ENCODE assay signal across 12 cellular contexts in the genomic region with DNA sequence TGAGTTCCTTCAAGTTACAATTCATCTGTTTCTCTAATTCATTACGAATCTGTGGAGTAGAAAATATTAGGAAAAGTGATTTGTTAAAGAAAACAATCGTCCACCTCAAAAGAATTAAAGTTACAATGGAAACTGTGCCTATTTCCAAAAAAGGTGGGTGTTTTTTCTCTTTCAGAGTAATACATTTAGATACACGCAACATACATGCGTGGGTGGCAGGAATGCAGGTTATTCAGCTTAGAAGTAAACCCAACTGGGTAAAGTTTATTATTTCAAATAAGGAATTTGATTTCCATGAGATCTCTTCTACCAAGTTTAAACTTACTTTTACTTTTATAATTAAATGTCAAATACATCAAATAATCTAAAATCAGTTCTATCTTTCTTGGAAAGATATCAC. TPM values are rescaled to one million over a fixed set of nuclear protein-coding genes. Genes with fewer than 3 reads are reported as not detected.
DNase-seq lines count a peak whose midpoint lies in the region; ATAC-seq and TF ChIP-seq lines count a peak whose summit lies in the region.
"Had no signal": no experiment of that assay in that cellular context is flagged by ENCODE, and none has a peak within 500 bp of the region (broad histone marks: within the 10 kb centered on the region; RNA-seq: fewer than 3 reads in every experiment).

No MANE protein-coding gene starts in this region.

- DNase-seq in GM23338 (ENCODE audit: low spot score) (no peak), SJCRH30 (no peak), fibroblast of peridontal ligament (ENCODE audit: extremely low read depth) (peak; percentile 55), SIG-M5 (lab: John Stamatoyannopoulos, UW) (no peak), hepatic stellate cell (ENCODE audit: low spot score) (no peak)
- DNase-seq: activated CD4-positive, alpha-beta T cell treated with anti-CD3 and anti-CD28 coated beads, Interleukin-2, amount 50 U/mL, for 4 hours; NCI-H1092; stimulated activated CD4-positive, alpha-beta T cell treated with anti-CD3 and anti-CD28 coated beads, Interleukin-12 subunit alpha, Interleukin-12 subunit beta, amount 100 ng/mL, for 4 hours had no signal

- no peak overlapping the region for H3K4me2 ChIP-seq in GM23338

- peaks cover 25% of the 10 kb centered on the region for H3K4me1 Mint-ChIP-seq in GM23338

- no peaks in the 10 kb centered on the region for H3K27me3 Mint-ChIP-seq in GM23338 (ENCODE audit: insufficient read depth, low read depth, poor library complexity)

- no peak for ATAC-seq in GM23338
- no peak for ATAC-seq in HG03439 (IDR thresholded peaks at IDR 0.05; ENCODE audit: unreplicated experiment)
- ATAC-seq in GM18861 (IDR thresholded peaks at IDR 0.05; ENCODE audit: unreplicated experiment) = no peak

- TF ChIP-seq CTCF in GM23338 (conservative IDR thresholded peaks at IDR 0.05; ENCODE audit: low read depth in 2 of 2) = no peak

- no peaks in the 10 kb centered on the region for H3K9me3 ChIP-seq in SJCRH30 (replicated peaks)
- no peaks in the 10 kb centered on the region for H3K9me3 ChIP-seq in skeletal muscle tissue (ENCODE audit: control insufficient read depth in 3 of 3, low read length in 3 of 3)

- no peak overlapping the region for H3K4me3 ChIP-seq in GM23338
- no peak overlapping the region for H3K4me3 ChIP-seq in SJCRH30
- H3K4me3 ChIP-seq in skeletal muscle tissue (ENCODE audit: low read length in 3 of 3) = no peak overlapping the region
- H3K4me3 ChIP-seq: lung had no signal

- H3K9ac ChIP-seq in skeletal muscle tissue (ENCODE audit: low read depth in 1 of 3, low read length in 3 of 3) = peak overlapping the region in 1 of 3 donors; percentile 61

- no peaks in the 10 kb centered on the region for H3F3A ChIP-seq in GM23338 (replicated peaks; ENCODE audit: low read depth)

- H3K27ac Mint-ChIP-seq in GM23338 = 0 out of 2 replicates have a peak overlapping the region, but pooled peaks have one; percentile 44

- peaks cover 5% of the 10 kb centered on the region; the same call in 1 of the 2 replicates for H3K36me3 ChIP-seq in GM23338 (ENCODE audit: insufficient read depth)
- H3K36me3 ChIP-seq in SJCRH30 = peaks cover 51% of the 10 kb centered on the region
- peaks cover 35 to 45% (median 43%) of the 10 kb centered on the region in 3 donors for H3K36me3 ChIP-seq in skeletal muscle tissue (ENCODE audit: control insufficient read depth in 3 of 3, insufficient read depth in 3 of 3, low read length in 3 of 3)

- no peak overlapping the region for H2AFZ ChIP-seq in GM23338

- no peak overlapping the region for H3K4me3 Mint-ChIP-seq in GM23338

- H3K27me3 ChIP-seq in GM23338 (ENCODE audit: insufficient read depth) (no peaks in the 10 kb centered on the region), SJCRH30 (no peaks in the 10 kb centered on the region), skeletal muscle tissue (ENCODE audit: control insufficient read depth in 3 of 3, insufficient read depth in 3 of 3, low read length in 3 of 3) (no peaks in the 10 kb centered on the region)

- peaks cover 21% of the 10 kb centered on the region for H3K4me1 ChIP-seq in GM23338 (ENCODE audit: insufficient read depth)
- peaks cover 34% of the 10 kb centered on the region for H3K4me1 ChIP-seq in SJCRH30
- peaks cover 38 to 46% (median 45%) of the 10 kb centered on the region in 3 donors for H3K4me1 ChIP-seq in skeletal muscle tissue (ENCODE audit: control insufficient read depth in 3 of 3, insufficient read depth in 3 of 3, low read length in 3 of 3)

- H3K36me3 Mint-ChIP-seq in GM23338 (ENCODE audit: low read depth) = peaks cover 36% of the 10 kb centered on the region

- H3K9me2 ChIP-seq in GM23338 (ENCODE audit: insufficient read depth) = no peaks in the 10 kb centered on the region

- H3K9me3 Mint-ChIP-seq in GM23338 = no peaks in the 10 kb centered on the region

- no peaks in the 10 kb centered on the region for H3K79me2 ChIP-seq in GM23338 (replicated peaks; ENCODE audit: insufficient read depth)

- H3K27ac ChIP-seq in GM23338 (ENCODE audit: low read depth) (peak overlapping the region; percentile 29; the same call in 1 of the 2 replicates), SJCRH30 (peak overlapping the region; percentile 51; the same call in 1 of the 2 replicates), skeletal muscle tissue (ENCODE audit: low read depth, low read length) (peak overlapping the region; percentile 94)

- H4K20me1 ChIP-seq in GM23338 (replicated peaks; ENCODE audit: insufficient read depth) = no peaks in the 10 kb centered on the region; the same call in 1 of the 2 replicates

TF ChIP-seq in GM23338, 12 proteins besides CTCF, POLR2A, EP300 and RAD21 (continues in another document):
- TF ChIP-seq, protein P1, sequence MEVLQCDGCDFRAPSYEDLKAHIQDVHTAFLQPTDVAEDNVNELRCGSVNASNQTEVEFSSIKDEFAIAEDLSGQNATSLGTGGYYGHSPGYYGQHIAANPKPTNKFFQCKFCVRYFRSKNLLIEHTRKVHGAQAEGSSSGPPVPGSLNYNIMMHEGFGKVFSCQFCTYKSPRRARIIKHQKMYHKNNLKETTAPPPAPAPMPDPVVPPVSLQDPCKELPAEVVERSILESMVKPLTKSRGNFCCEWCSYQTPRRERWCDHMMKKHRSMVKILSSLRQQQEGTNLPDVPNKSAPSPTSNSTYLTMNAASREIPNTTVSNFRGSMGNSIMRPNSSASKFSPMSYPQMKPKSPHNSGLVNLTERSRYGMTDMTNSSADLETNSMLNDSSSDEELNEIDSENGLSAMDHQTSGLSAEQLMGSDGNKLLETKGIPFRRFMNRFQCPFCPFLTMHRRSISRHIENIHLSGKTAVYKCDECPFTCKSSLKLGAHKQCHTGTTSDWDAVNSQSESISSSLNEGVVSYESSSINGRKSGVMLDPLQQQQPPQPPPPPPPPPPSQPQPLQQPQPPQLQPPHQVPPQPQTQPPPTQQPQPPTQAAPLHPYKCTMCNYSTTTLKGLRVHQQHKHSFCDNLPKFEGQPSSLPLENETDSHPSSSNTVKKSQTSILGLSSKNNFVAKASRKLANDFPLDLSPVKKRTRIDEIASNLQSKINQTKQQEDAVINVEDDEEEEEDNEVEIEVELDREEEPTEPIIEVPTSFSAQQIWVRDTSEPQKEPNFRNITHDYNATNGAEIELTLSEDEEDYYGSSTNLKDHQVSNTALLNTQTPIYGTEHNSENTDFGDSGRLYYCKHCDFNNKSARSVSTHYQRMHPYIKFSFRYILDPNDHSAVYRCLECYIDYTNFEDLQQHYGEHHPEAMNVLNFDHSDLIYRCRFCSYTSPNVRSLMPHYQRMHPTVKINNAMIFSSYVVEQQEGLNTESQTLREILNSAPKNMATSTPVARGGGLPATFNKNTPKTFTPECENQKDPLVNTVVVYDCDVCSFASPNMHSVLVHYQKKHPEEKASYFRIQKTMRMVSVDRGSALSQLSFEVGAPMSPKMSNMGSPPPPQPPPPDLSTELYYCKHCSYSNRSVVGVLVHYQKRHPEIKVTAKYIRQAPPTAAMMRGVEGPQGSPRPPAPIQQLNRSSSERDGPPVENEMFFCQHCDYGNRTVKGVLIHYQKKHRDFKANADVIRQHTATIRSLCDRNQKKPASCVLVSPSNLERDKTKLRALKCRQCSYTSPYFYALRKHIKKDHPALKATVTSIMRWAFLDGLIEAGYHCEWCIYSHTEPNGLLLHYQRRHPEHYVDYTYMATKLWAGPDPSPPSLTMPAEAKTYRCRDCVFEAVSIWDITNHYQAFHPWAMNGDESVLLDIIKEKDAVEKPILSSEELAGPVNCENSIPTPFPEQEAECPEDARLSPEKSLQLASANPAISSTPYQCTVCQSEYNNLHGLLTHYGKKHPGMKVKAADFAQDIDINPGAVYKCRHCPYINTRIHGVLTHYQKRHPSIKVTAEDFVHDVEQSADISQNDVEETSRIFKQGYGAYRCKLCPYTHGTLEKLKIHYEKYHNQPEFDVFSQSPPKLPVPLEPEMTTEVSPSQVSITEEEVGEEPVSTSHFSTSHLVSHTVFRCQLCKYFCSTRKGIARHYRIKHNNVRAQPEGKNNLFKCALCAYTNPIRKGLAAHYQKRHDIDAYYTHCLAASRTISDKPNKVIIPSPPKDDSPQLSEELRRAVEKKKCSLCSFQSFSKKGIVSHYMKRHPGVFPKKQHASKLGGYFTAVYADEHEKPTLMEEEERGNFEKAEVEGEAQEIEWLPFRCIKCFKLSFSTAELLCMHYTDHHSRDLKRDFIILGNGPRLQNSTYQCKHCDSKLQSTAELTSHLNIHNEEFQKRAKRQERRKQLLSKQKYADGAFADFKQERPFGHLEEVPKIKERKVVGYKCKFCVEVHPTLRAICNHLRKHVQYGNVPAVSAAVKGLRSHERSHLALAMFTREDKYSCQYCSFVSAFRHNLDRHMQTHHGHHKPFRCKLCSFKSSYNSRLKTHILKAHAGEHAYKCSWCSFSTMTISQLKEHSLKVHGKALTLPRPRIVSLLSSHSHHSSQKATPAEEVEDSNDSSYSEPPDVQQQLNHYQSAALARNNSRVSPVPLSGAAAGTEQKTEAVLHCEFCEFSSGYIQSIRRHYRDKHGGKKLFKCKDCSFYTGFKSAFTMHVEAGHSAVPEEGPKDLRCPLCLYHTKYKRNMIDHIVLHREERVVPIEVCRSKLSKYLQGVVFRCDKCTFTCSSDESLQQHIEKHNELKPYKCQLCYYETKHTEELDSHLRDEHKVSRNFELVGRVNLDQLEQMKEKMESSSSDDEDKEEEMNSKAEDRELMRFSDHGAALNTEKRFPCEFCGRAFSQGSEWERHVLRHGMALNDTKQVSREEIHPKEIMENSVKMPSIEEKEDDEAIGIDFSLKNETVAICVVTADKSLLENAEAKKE (CRISPR knock-in tag; IDR thresholded peaks at IDR 0.05) = no peak
- no peak for TF ChIP-seq ZNF331 (CRISPR knock-in tag; IDR thresholded peaks at IDR 0.05; ENCODE audit: low read depth)
- TF ChIP-seq ZNF114 (CRISPR knock-in tag; IDR thresholded peaks at IDR 0.05) = no peak
- no peak for TF ChIP-seq EZH2 (IDR thresholded peaks at IDR 0.05; ENCODE audit: low read depth, unreplicated experiment)
- no peak for TF ChIP-seq EZH2phosphoT487 (IDR thresholded peaks at IDR 0.05; ENCODE audit: unreplicated experiment)
- TF ChIP-seq, protein P2, sequence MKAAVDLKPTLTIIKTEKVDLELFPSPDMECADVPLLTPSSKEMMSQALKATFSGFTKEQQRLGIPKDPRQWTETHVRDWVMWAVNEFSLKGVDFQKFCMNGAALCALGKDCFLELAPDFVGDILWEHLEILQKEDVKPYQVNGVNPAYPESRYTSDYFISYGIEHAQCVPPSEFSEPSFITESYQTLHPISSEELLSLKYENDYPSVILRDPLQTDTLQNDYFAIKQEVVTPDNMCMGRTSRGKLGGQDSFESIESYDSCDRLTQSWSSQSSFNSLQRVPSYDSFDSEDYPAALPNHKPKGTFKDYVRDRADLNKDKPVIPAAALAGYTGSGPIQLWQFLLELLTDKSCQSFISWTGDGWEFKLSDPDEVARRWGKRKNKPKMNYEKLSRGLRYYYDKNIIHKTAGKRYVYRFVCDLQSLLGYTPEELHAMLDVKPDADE (IDR thresholded peaks at IDR 0.05) = no peak

RNA-seq across cellular contexts. Expression of a gene that starts 52.2 kb away (rescaled TPM):
- total RNA-seq in GM23338 (2014; rRNA removed; shearing (Covaris generic)) = 10.8 and 11.8 TPM in 2 replicates
- 3.4 and 3.6 TPM in 2 replicates for polyA plus RNA-seq in GM23338 (2016; fragmentation: Nextera tagmentation; extraction: Ambion mirVana)
- total RNA-seq in SJCRH30 (2014; rRNA removed; shearing (Covaris generic)) = 12.1 and 12.3 TPM in 2 replicates
- 11.0 TPM for total RNA-seq in skeletal muscle tissue

Comparison
In these comparisons a context has a peak if more than half of its experiments do, and no peak if none do; other contexts are left out.
1. H3K27ac ChIP-seq: peak in every context shown above with its lines; median percentile 94 in skeletal muscle tissue; 51 in SJCRH30; 29 in GM23338.